Comparison of ENCODE assay signal across 1 cellular context in the genomic region with DNA sequence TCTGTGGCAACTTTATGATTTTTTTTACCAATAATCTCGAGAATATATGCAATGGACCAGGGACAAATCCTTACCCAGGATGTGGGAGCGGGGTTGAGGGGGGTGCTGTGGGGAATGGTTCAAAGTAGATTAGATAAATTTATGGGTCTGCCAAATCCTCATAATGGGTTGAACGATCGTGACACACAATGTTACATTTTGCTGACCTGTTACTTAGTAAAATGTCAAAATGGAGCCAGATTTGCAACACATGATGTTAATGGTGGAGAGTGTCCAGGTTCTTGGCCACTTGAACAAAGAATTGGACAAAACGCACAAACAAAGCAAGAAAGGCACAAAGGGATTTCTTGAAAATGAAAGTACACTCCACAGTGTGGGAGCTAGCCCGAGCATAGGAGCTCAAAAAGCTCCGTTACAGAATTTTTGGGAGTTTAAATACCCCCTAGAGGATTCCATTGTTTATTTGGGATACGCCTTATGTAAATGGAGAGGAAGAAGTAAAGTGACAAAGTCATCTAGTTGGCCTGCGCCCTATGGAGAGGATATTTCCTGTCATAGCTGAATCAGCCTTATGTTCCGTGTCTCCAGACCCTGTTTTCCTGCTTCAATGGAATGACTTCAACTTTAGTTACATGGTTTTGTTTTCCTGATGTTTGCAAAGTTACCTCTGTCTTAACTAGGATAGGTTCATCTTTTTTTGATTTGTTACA.
TF ChIP-seq lines count a peak whose summit lies in the region.

No MANE protein-coding gene starts in this region.

TF ChIP-seq in A549, 52 proteins besides CTCF, POLR2A, EP300 and RAD21:
- TF ChIP-seq REST (IDR thresholded peaks at IDR 0.05): no peak
- TF ChIP-seq ZFP36 (IDR thresholded peaks at IDR 0.05; ENCODE audit: borderline replicate concordance, partially characterized antibody): no peak
- peak; percentile 30 for TF ChIP-seq MAFK (IDR thresholded peaks at IDR 0.05; ENCODE audit: partially characterized antibody)
- TF ChIP-seq KDM1A (IDR thresholded peaks at IDR 0.05; ENCODE audit: low read depth): no peak
- no peak for TF ChIP-seq ELK1 (IDR thresholded peaks at IDR 0.05; ENCODE audit: low read depth, low read length)
